ENCODE assay signal across 27 cellular contexts in genomic region chr2:189474526-189474925, GRCh38.
"Had no signal": no experiment of that assay in that cellular context is flagged by ENCODE, and none has a peak within 500 bp of the region (broad histone marks: within the 10 kb centered on the region; RNA-seq: fewer than 3 reads in every experiment).

No MANE protein-coding gene starts in this region.

- H3K9me3 ChIP-seq: adrenal gland, body of pancreas, colonic mucosa, esophagus squamous epithelium, left lung, lower lobe of right lung, right lobe of liver, thoracic aorta had no signal

- H3K4me1 Mint-ChIP-seq: activated CD4-positive, alpha-beta memory T cell treated with anti-CD3 and anti-CD28 coated beads, Interleukin-2, amount 10 ng/mL, durations not matched to agents 7 days and 5 days; activated naive CD4-positive, alpha-beta T cell treated with anti-CD3 and anti-CD28 coated beads, Interleukin-2, amount 10 ng/mL, durations not matched to agents 7 days and 5 days; natural killer cell had no signal

- H3K9me3 Mint-ChIP-seq: activated CD4-positive, alpha-beta memory T cell treated with anti-CD3 and anti-CD28 coated beads, Interleukin-2, amount 10 ng/mL, durations not matched to agents 7 days and 5 days; activated naive CD4-positive, alpha-beta T cell treated with anti-CD3 and anti-CD28 coated beads, Interleukin-2, amount 10 ng/mL, durations not matched to agents 7 days and 5 days; activated T-helper 1 cell treated with anti-CD3 and anti-CD28 coated beads, Interleukin-12 subunit alpha, Interleukin-12 subunit beta, Interleukin-2, Interleukin-4 antibody, amounts not matched to agents 30 ng/mL and 10 ng/mL and 1 ng/mL, durations not matched to agents 14 hours and 24 hours and 36 hours; natural killer cell; stimulated activated naive CD8-positive, alpha-beta T cell treated with anti-CD3 and anti-CD28 coated beads, Interleukin-15, Interleukin-2, amounts not matched to agents 100 ng/mL and 50 ng/mL, for 24 hours had no signal

- H3K27me3 Mint-ChIP-seq: activated CD4-positive, alpha-beta memory T cell treated with anti-CD3 and anti-CD28 coated beads, Interleukin-2, amount 10 ng/mL, durations not matched to agents 7 days and 5 days; activated naive CD4-positive, alpha-beta T cell treated with anti-CD3 and anti-CD28 coated beads, Interleukin-2, amount 10 ng/mL, durations not matched to agents 7 days and 5 days; stimulated activated naive CD8-positive, alpha-beta T cell treated with anti-CD3 and anti-CD28 coated beads, Interleukin-15, Interleukin-2, amounts not matched to agents 100 ng/mL and 50 ng/mL, for 24 hours had no signal

- H3K27ac Mint-ChIP-seq: activated CD4-positive, alpha-beta memory T cell treated with anti-CD3 and anti-CD28 coated beads, Interleukin-2, amount 10 ng/mL, durations not matched to agents 7 days and 5 days; activated naive CD4-positive, alpha-beta T cell treated with anti-CD3 and anti-CD28 coated beads, Interleukin-2, amount 10 ng/mL, durations not matched to agents 7 days and 5 days; activated T-helper 1 cell treated with anti-CD3 and anti-CD28 coated beads, Interleukin-12 subunit alpha, Interleukin-12 subunit beta, Interleukin-2, Interleukin-4 antibody, amounts not matched to agents 30 ng/mL and 10 ng/mL and 1 ng/mL, durations not matched to agents 14 hours and 24 hours and 36 hours had no signal

- ATAC-seq: activated CD4-positive, CD25-positive, alpha-beta regulatory T cell treated with anti-CD3 and anti-CD28 coated beads, Interleukin-2, amount 50 U/mL, for 24 hours; body of pancreas; left lung; lower lobe of right lung; natural killer cell; right lobe of liver had no signal

- DNase-seq: activated CD4-positive, alpha-beta memory T cell treated with anti-CD3 and anti-CD28 coated beads, Interleukin-2, amount 10 ng/mL, durations not matched to agents 7 days and 5 days; activated CD4-positive, alpha-beta T cell treated with anti-CD3 and anti-CD28 coated beads for 48 hours; activated gamma-delta T cell; activated naive CD4-positive, alpha-beta T cell treated with anti-CD3 and anti-CD28 coated beads, Interleukin-2, amount 10 ng/mL, durations not matched to agents 7 days and 5 days; adrenal gland; aorta; body of pancreas; cerebellar nuclear complex; colonic mucosa; effector CD8-positive, alpha-beta T cell; esophagus squamous epithelium; foreskin melanocyte; left lung; lower lobe of right lung; mesenchymal stem cell; natural killer cell; right lobe of liver; stimulated activated CD4-positive, alpha-beta T cell treated with anti-CD3 and anti-CD28 coated beads, Interleukin-12 subunit alpha, Interleukin-12 subunit beta, amount 100 ng/mL, for 4 hours; stimulated activated CD4-positive, alpha-beta T cell treated with anti-CD3 and anti-CD28 coated beads, Interleukin-4, amount 100 ng/mL, for 1 hour; T-helper 9 cell; trophoblast cell had no signal

- H3K4me3 Mint-ChIP-seq: activated CD4-positive, alpha-beta memory T cell treated with anti-CD3 and anti-CD28 coated beads, Interleukin-2, amount 10 ng/mL, durations not matched to agents 7 days and 5 days; activated naive CD4-positive, alpha-beta T cell treated with anti-CD3 and anti-CD28 coated beads, Interleukin-2, amount 10 ng/mL, durations not matched to agents 7 days and 5 days; activated T-helper 1 cell treated with anti-CD3 and anti-CD28 coated beads, Interleukin-12 subunit alpha, Interleukin-12 subunit beta, Interleukin-2, Interleukin-4 antibody, amounts not matched to agents 30 ng/mL and 10 ng/mL and 1 ng/mL, durations not matched to agents 14 hours and 24 hours and 36 hours; natural killer cell; stimulated activated naive CD8-positive, alpha-beta T cell treated with anti-CD3 and anti-CD28 coated beads, Interleukin-15, Interleukin-2, amounts not matched to agents 100 ng/mL and 50 ng/mL, for 24 hours had no signal

- FAIRE-seq: islet of Langerhans, urothelium cell line had no signal
